ENCODE assay signal across 1 cellular context in the genomic region with DNA sequence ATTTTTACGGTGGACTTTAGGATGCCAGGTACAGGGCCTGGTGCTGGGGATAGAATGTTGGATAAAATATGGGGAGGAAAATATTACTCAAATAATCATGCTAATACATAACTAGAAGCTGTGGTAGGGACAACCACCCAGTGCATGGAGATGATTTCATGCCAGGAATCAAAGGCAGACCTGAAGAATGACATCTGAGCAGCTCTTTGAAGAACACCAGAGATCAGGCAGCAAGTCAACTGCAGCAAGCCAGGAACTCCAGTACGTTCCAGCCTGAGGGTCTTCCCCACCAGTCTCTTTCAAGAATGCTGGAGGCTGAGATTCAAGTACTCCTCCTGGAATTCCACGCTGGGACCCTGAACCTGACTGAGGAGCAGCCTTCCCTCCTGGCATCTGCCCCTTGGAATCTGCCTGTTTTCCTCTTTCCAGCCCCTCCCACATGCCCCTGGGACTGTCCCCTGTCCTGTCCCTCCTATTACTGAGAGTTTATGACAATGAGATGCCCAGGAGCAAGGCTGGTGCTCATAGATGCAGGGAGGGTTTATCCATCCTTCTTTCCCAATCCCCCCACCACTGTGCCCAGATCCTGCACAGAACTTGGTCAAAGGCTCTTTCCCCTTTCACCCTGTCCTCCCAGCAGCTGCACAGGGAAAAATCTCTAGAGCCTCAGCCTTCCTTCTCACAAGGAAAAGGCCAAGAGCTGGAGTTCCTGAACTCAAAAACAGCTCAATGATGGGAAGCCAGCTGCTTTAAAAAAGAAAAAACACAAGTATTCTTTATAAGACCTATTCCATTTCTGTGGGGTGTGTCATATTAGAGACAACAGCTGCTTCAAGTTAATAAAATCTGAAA.
TF ChIP-seq lines count a peak whose summit lies in the region.

No MANE protein-coding gene starts in this region.

TF ChIP-seq in H1, 55 proteins besides CTCF, POLR2A, EP300 and RAD21:
- TF ChIP-seq POU5F1 (IDR thresholded peaks at IDR 0.05; ENCODE audit: low read depth, low read length), result no peak
- TF ChIP-seq HDAC6 (IDR thresholded peaks at IDR 0.05; ENCODE audit: low read depth, low read length), result no peak
- no peak for TF ChIP-seq ZNF274 (IDR thresholded peaks at IDR 0.05; ENCODE audit: borderline replicate concordance, extremely low read depth, low read length)
- TF ChIP-seq, protein P1, sequence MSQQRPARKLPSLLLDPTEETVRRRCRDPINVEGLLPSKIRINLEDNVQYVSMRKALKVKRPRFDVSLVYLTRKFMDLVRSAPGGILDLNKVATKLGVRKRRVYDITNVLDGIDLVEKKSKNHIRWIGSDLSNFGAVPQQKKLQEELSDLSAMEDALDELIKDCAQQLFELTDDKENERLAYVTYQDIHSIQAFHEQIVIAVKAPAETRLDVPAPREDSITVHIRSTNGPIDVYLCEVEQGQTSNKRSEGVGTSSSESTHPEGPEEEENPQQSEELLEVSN (IDR thresholded peaks at IDR 0.05), result no peak
- TF ChIP-seq TEAD4 (IDR thresholded peaks at IDR 0.05; ENCODE audit: low read depth, low read length), result 0 out of 2 replicates have a peak, but pooled peaks have one; percentile 45
